ENCODE assay signal across 32 cellular contexts in the genomic region with DNA sequence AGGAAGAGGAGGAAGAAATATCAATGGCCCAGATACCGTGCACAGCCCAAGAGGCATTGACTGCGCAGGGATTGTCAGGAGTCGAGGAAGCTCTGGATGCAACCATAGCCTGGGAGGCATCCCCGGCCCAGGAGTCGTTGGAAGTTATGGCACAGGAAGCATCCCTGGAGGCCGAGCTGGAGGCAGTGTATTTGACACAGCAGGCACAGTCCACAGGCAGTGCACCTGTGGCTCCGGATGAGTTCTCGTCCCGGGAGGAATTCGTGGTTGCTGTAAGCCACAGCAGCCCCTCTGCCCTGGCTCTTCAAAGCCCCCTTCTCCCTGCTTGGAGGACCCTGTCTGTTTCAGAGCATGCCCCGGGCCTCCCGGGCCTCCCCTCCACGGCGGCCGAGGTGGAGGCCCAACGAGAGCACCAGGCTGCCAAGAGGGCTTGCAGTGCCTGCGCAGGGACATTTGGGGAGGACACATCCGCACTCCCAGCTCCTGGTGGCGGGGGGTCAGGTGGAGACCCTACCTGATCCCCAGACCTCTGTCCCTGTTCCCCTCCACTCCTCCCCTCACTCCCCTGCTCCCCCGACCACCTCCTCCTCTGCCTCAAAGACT. TPM values are rescaled to one million over a fixed set of nuclear protein-coding genes. Genes with fewer than 3 reads are reported as not detected.
"Had no signal": no experiment of that assay in that cellular context is flagged by ENCODE, and none has a peak within 500 bp of the region (broad histone marks: within the 10 kb centered on the region; RNA-seq: fewer than 3 reads in every experiment).

No MANE protein-coding gene starts in this region.

- FAIRE-seq: endothelial cell of umbilical vein, pancreas had no signal

- ATAC-seq: activated CD4-positive, CD25-positive, alpha-beta regulatory T cell treated with anti-CD3 and anti-CD28 coated beads, Interleukin-2, amount 50 U/mL, for 24 hours; activated naive CD8-positive, alpha-beta T cell treated with anti-CD3 and anti-CD28 coated beads, Interleukin-2, amount 50 U/mL, for 24 hours; natural killer cell treated with Interleukin-12 subunit alpha and Interleukin-12 subunit beta and Interleukin-15 and Interleukin-18, amount 100 ng/mL, for 72 hours; pancreas; stimulated activated memory B cell treated with anti-CD40 and anti-IgM and Interleukin-4, amounts not matched to agents 10 μg/mL and 1 μg/mL and 100 μg/mL, for 72 hours had no signal

- H3K27ac ChIP-seq: heart left ventricle, left ventricle myocardium inferior, pancreas, prostate gland, stomach, thyroid gland, upper lobe of left lung, WERI-Rb-1 had no signal

- H3K9me3 ChIP-seq: heart left ventricle, left ventricle myocardium inferior, pancreas, prostate gland, stomach, thyroid gland, upper lobe of left lung had no signal

- H3K27me3 ChIP-seq: heart left ventricle, pancreas, stomach, thyroid gland, upper lobe of left lung had no signal

- H3K4me2 ChIP-seq: smooth muscle cell had no signal

- H3K4me3 ChIP-seq: heart left ventricle, left ventricle myocardium inferior, lung, pancreas, prostate gland, smooth muscle cell, stomach, thyroid gland, upper lobe of left lung had no signal

- DNase-seq: activated CD4-positive, alpha-beta T cell treated with anti-CD3 and anti-CD28 coated beads for 48 hours; activated CD4-positive, alpha-beta T cell treated with anti-CD3 and anti-CD28 coated beads, Interleukin-2, amount 50 U/mL, for 48 hours; activated CD8-positive, alpha-beta memory T cell treated with anti-CD3 and anti-CD28 coated beads for 24 hours; activated CD8-positive, alpha-beta memory T cell treated with anti-CD3 and anti-CD28 coated beads, Interleukin-2, amount 50 U/mL, for 4 hours; activated gamma-delta T cell; activated naive CD4-positive, alpha-beta T cell treated with anti-CD3 and anti-CD28 coated beads, Interleukin-2, amount 50 U/mL, for 16 hours; activated naive CD8-positive, alpha-beta T cell treated with anti-CD3 and anti-CD28 coated beads, Interleukin-2, amount 50 U/mL, for 24 hours; activated T-cell treated with anti-CD3 and anti-CD28 coated beads, Interleukin-2, amount 50 U/mL, for 1 hour; amygdala; caudate nucleus; cortex of kidney; heart left ventricle; hypothalamus; left ventricle myocardium inferior; mesendoderm; pancreas; stimulated activated CD4-positive, alpha-beta T cell treated with anti-CD3 and anti-CD28 coated beads, Interleukin-1b, Interleukin-23, amount 100 ng/mL, for 48 hours; stimulated activated CD4-positive, alpha-beta T cell treated with anti-CD3 and anti-CD28 coated beads, Interleukin-4, amount 100 ng/mL, for 4 hours; stimulated activated CD8-positive, alpha-beta memory T cell treated with anti-CD3 and anti-CD28 coated beads, Interleukin-4, amount 100 ng/mL, for 48 hours; stomach; T-helper 9 cell; thyroid gland; WERI-Rb-1 had no signal

- H3K4me1 ChIP-seq: heart left ventricle, left ventricle myocardium inferior, pancreas, prostate gland, stomach, thyroid gland, upper lobe of left lung had no signal

RNA-seq across cellular contexts. Expression of a gene that starts 50.0 kb away (rescaled TPM):
- total RNA-seq: endothelial cell of umbilical vein, fibroblast of lung had no signal
- polyA plus RNA-seq: endothelial cell of umbilical vein had no signal
